Comparison of ENCODE assay signal across 10 cellular contexts in genomic region chr11:40294343-40294723, GRCh38.
DNase-seq lines count a peak whose midpoint lies in the region; ATAC-seq, FAIRE-seq and TF ChIP-seq lines count a peak whose summit lies in the region.
"Had no signal": no experiment of that assay in that cellular context is flagged by ENCODE, and none has a peak within 500 bp of the region (broad histone marks: within the 10 kb centered on the region; RNA-seq: fewer than 3 reads in every experiment).

No MANE protein-coding gene starts in this region.

- FAIRE-seq in H54 (lab: Jason Lieb, UNC), result no peak
- FAIRE-seq: colon had no signal

- no peaks in the 10 kb centered on the region for H3K9me3 Mint-ChIP-seq in nephron

- H3K4me1 ChIP-seq in upper lobe of left lung, result peaks cover 5 to 17% (median 11%) of the 10 kb centered on the region in 4 donors

- no peak overlapping the region for H3K9ac ChIP-seq in SK-N-MC (ENCODE audit: insufficient read length)

- H3K4me3 ChIP-seq in SK-N-MC, result peak overlapping the region; percentile 80
- no peak overlapping the region for H3K4me3 ChIP-seq in foreskin fibroblast (ENCODE audit: low read depth in 1 of 2, low read length in 2 of 2)
- peak overlapping the region in 2 of 4 donors; percentile 51 to 69 for H3K4me3 ChIP-seq in upper lobe of left lung

- H3K36me3 ChIP-seq in SK-N-MC (ENCODE audit: insufficient read depth, low read length), result no peaks in the 10 kb centered on the region
- no peaks in the 10 kb centered on the region for H3K36me3 ChIP-seq in upper lobe of left lung
- H3K36me3 ChIP-seq: neutrophil had no signal

- WGBS in upper lobe of left lung, 2 donors, result 80 to 83% methylated on average over 13 of the region's 13 CpGs

- no peak overlapping the region for H3K27ac ChIP-seq in SK-N-MC
- no peak overlapping the region for H3K27ac ChIP-seq in upper lobe of left lung
- H3K27ac ChIP-seq: neutrophil had no signal

- peaks cover 4% of the 10 kb centered on the region for H3K27me3 Mint-ChIP-seq in nephron (ENCODE audit: low read depth)

- no peaks in the 10 kb centered on the region for H3K27me3 ChIP-seq in upper lobe of left lung

- no peak for TF ChIP-seq CTCF in nephron (IDR thresholded peaks at IDR 0.05; ENCODE audit: unreplicated experiment in 3 of 3)
- no peak for TF ChIP-seq CTCF in foreskin fibroblast (IDR thresholded peaks at IDR 0.05; ENCODE audit: low read depth, low read length)
- TF ChIP-seq CTCF in upper lobe of left lung (IDR thresholded peaks at IDR 0.05), result no peak

- H3K27ac Mint-ChIP-seq in nephron, result peak overlapping the region; percentile 81 to 91 (median 88)

- TF ChIP-seq POLR2A in H54 (IDR thresholded peaks at IDR 0.05; ENCODE audit: low read depth, low read length) (no peak), upper lobe of left lung (IDR thresholded peaks at IDR 0.05) (no peak)

- H3K9me3 ChIP-seq in SK-N-MC (ENCODE audit: low read depth, low read length), result no peaks in the 10 kb centered on the region
- no peaks in the 10 kb centered on the region for H3K9me3 ChIP-seq in upper lobe of left lung
- H3K9me3 ChIP-seq: neutrophil had no signal

- peak overlapping the region; percentile 87 to 88 (median 88) for H3K4me3 Mint-ChIP-seq in nephron

- H3K36me3 Mint-ChIP-seq in nephron (ENCODE audit: low read depth), result no peaks in the 10 kb centered on the region

- ATAC-seq in GM19023 (IDR thresholded peaks at IDR 0.05; ENCODE audit: unreplicated experiment), result peak; percentile 23
- ATAC-seq in HG02678 (IDR thresholded peaks at IDR 0.05; ENCODE audit: unreplicated experiment), result peak; percentile 20
- ATAC-seq in upper lobe of left lung (ENCODE audit: low FRiP score in 2 of 2), result no peak

- peaks cover 16% of the 10 kb centered on the region for H3K4me1 Mint-ChIP-seq in nephron

- no peak for DNase-seq in SK-N-MC (ENCODE audit: low read depth, low spot score)
- no peak for DNase-seq in foreskin fibroblast
- no peak for DNase-seq in H54 (ENCODE audit: insufficient read length, low spot score)
- DNase-seq in NCI-H345 (lab: John Stamatoyannopoulos, UW), result no peak
- no peak for DNase-seq in upper lobe of left lung

- no peak for TF ChIP-seq EP300 in upper lobe of left lung (IDR thresholded peaks at IDR 0.05)

Comparison
In these comparisons a context has a peak if more than half of its experiments do, and no peak if none do; other contexts are left out.
1. ATAC-seq: peak in GM19023 (single experiment) and HG02678 (single experiment); none in upper lobe of left lung (0 of 2).